31 cellular contexts compared by ENCODE assay signal in the genomic region with DNA sequence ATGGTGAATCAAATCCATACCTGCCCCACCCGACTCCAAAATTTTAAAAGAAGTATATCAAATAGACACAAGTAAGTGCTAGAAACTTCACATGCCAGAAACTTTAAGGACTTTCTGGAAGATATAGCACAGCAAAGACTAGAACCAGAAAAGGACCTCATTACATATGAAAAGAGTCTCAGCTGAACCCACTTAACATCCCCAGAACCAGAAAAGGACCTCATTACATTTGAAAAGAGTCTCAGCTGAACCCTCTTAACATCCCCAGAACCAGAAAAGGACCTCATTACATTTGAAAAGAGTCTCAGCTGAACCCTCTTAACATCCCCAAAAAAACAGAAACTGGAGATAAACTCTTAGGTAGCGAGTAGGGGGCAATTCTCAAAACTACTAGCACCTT. TPM values are rescaled to one million over a fixed set of nuclear protein-coding genes. Genes with fewer than 3 reads are reported as not detected.
"Had no signal": no experiment of that assay in that cellular context is flagged by ENCODE, and none has a peak within 500 bp of the region (broad histone marks: within the 10 kb centered on the region; RNA-seq: fewer than 3 reads in every experiment).

No MANE protein-coding gene starts in this region.

- H3K9me3 Mint-ChIP-seq: dendritic cell treated with granulocyte-macrophage colony-stimulating factor and Interleukin-4, amounts not matched to agents 40 ng/mL and 50 ng/mL, for 4 days; endodermal cell; mesothelial cell of epicardium; nephron; stimulated activated naive CD8-positive, alpha-beta T cell treated with anti-CD3 and anti-CD28 coated beads, Interleukin-15, amount 100 ng/mL, for 72 hours had no signal

- DNase-seq: colonic mucosa; effector CD8-positive, alpha-beta T cell; foreskin fibroblast; gastrocnemius medialis; head of caudate nucleus; left cardiac atrium; left lung; mesenchymal stem cell; mucosa of descending colon; naive thymus-derived CD4-positive, alpha-beta T cell; right lobe of liver; stimulated activated CD4-positive, alpha-beta T cell treated with anti-CD3 and anti-CD28 coated beads, Interleukin-12 subunit alpha, Interleukin-12 subunit beta, amount 100 ng/mL, for 4 hours; stimulated activated CD4-positive, alpha-beta T cell treated with anti-CD3 and anti-CD28 coated beads, Interleukin-1b, Interleukin-23, amount 100 ng/mL, for 48 hours; stimulated activated CD4-positive, alpha-beta T cell treated with anti-CD3 and anti-CD28 coated beads, Interleukin-4, amount 100 ng/mL, for 1 hour; stimulated activated CD8-positive, alpha-beta memory T cell treated with anti-CD3 and anti-CD28 coated beads, Interleukin-4, amount 100 ng/mL, for 48 hours; stimulated activated naive CD4-positive, alpha-beta T cell; stimulated activated naive CD8-positive, alpha-beta T cell treated with anti-CD3 and anti-CD28 coated beads, Interleukin-15, amount 100 ng/mL, for 72 hours had no signal

- H3K79me2 ChIP-seq: parathyroid adenoma had no signal

- H3K4me1 ChIP-seq: colonic mucosa, left lung, neural progenitor cell, parathyroid adenoma, right lobe of liver, suprapubic skin had no signal

- H3K9ac ChIP-seq: neural progenitor cell, parathyroid adenoma had no signal

- H2AFZ ChIP-seq: neural progenitor cell, parathyroid adenoma had no signal

- H3K9me3 ChIP-seq: colonic mucosa, gastrocnemius medialis, left lung, mucosa of descending colon, right lobe of liver, suprapubic skin had no signal

- ATAC-seq: esophagus mucosa; gastrocnemius medialis; left cardiac atrium; left lung; mucosa of descending colon; naive thymus-derived CD4-positive, alpha-beta T cell; right lobe of liver; stimulated activated naive CD8-positive, alpha-beta T cell treated with anti-CD3 and anti-CD28 coated beads, Interleukin-15, amount 100 ng/mL, for 72 hours had no signal

- H3K4me2 ChIP-seq: neural progenitor cell, smooth muscle cell had no signal

- H3K27ac ChIP-seq: colonic mucosa, epithelial cell of prostate, gastrocnemius medialis, left lung, neural progenitor cell, parathyroid adenoma, right lobe of liver, suprapubic skin had no signal

- FAIRE-seq: islet of Langerhans had no signal

- H3K4me3 ChIP-seq: colonic mucosa, gastrocnemius medialis, left lung, mucosa of descending colon, neural progenitor cell, right lobe of liver, smooth muscle cell, suprapubic skin had no signal

- H3K27me3 ChIP-seq: colonic mucosa, gastrocnemius medialis, left lung, neural progenitor cell, suprapubic skin had no signal

- H3K36me3 Mint-ChIP-seq: mesothelial cell of epicardium; naive thymus-derived CD4-positive, alpha-beta T cell; neural progenitor cell had no signal

- H3K27ac Mint-ChIP-seq: dendritic cell treated with granulocyte-macrophage colony-stimulating factor and Interleukin-4, amounts not matched to agents 40 ng/mL and 50 ng/mL, for 4 days; endodermal cell; mesothelial cell of epicardium; naive thymus-derived CD4-positive, alpha-beta T cell; nephron; neural progenitor cell; progenitor cell of endocrine pancreas had no signal

- H3K4me1 Mint-ChIP-seq: endodermal cell; naive thymus-derived CD4-positive, alpha-beta T cell; nephron; neural progenitor cell; stimulated activated naive CD8-positive, alpha-beta T cell treated with anti-CD3 and anti-CD28 coated beads, Interleukin-15, amount 100 ng/mL, for 72 hours had no signal

- H3K36me3 ChIP-seq: colonic mucosa, gastrocnemius medialis, left lung, neural progenitor cell, right lobe of liver, suprapubic skin had no signal

- H3K4me3 Mint-ChIP-seq: dendritic cell treated with granulocyte-macrophage colony-stimulating factor and Interleukin-4, amounts not matched to agents 40 ng/mL and 50 ng/mL, for 4 days; endodermal cell; mesothelial cell of epicardium; naive thymus-derived CD4-positive, alpha-beta T cell; nephron; neural progenitor cell; stimulated activated naive CD8-positive, alpha-beta T cell treated with anti-CD3 and anti-CD28 coated beads, Interleukin-15, amount 100 ng/mL, for 72 hours had no signal

- H3K27me3 Mint-ChIP-seq: dendritic cell treated with granulocyte-macrophage colony-stimulating factor and Interleukin-4, amounts not matched to agents 40 ng/mL and 50 ng/mL, for 4 days; progenitor cell of endocrine pancreas; stimulated activated naive CD8-positive, alpha-beta T cell treated with anti-CD3 and anti-CD28 coated beads, Interleukin-15, amount 100 ng/mL, for 72 hours had no signal

RNA-seq across cellular contexts. Expression of a gene that starts 32.3 kb away (rescaled TPM):
- total RNA-seq: glomerular endothelial cell, kidney epithelial cell had no signal
- polyA plus RNA-seq: naive thymus-derived CD4-positive, alpha-beta T cell had no signal
